In the genomic region with DNA sequence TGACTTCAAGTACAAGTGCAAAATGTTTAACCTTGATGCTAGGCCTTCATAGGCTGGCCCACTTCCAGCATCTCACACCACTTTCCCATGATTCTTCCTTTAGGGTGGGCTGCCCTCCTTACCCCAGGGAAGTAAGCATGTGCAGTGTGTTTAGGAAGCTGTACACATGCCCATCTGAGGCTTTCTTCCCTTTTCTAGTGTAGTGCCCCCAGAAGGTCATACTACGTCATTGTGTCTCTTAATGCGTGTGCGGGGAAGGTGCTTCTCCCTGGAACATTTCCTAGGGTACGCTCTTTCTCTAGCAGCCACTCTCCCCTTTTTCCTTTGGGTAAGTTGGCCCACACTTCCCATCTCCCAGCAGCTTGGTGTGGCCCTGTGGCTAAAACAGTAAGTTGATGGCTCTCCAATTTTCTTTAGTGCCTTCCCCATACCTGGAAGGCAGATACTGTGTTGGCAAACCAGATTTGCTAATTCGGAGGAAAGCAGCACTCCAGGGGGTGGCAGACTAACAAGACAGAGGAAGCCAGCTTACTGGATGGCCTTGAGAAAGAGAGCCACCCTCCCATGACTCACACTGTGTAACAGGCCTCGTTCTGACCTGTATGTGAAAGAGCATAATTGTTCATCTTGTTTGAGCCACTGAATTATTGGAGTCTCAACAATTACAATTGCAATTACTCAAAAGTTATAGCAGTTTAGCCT, we compare ENCODE assay signal across 12 cellular contexts. TPM values are rescaled to one million over a fixed set of nuclear protein-coding genes. Genes with fewer than 3 reads are reported as not detected.
DNase-seq lines count a peak whose midpoint lies in the region; ATAC-seq and TF ChIP-seq lines count a peak whose summit lies in the region.
"Had no signal": no experiment of that assay in that cellular context is flagged by ENCODE, and none has a peak within 500 bp of the region (broad histone marks: within the 10 kb centered on the region; RNA-seq: fewer than 3 reads in every experiment).

No MANE protein-coding gene starts in this region.

- H3K27me3 ChIP-seq in SJSA1 (replicated peaks) (no peaks in the 10 kb centered on the region), upper lobe of left lung (no peaks in the 10 kb centered on the region)

- no peak for TF ChIP-seq CTCF in upper lobe of left lung (IDR thresholded peaks at IDR 0.05)

- no peak for TF ChIP-seq POLR2A in upper lobe of left lung (IDR thresholded peaks at IDR 0.05)

- no peak overlapping the region for H3K4me3 ChIP-seq in SJSA1
- H3K4me3 ChIP-seq in upper lobe of left lung = no peak overlapping the region

- no peaks in the 10 kb centered on the region for H3K36me3 Mint-ChIP-seq in activated naive CD4-positive, alpha-beta T cell treated with anti-CD3 and anti-CD28 coated beads for 36 hours (ENCODE audit: low read depth)
- H3K36me3 Mint-ChIP-seq in activated T-helper 2 cell treated with anti-CD3 and anti-CD28 coated beads, Interferon-gamma antibody, Interleukin-2, Interleukin-4, amounts not matched to agents 10 μg/mL and 5 μg/mL and 100 μg/mL, durations not matched to agents 14 hours and 24 hours and 36 hours (ENCODE audit: low read depth) = no peaks in the 10 kb centered on the region
- H3K36me3 Mint-ChIP-seq in activated T-cell treated with anti-CD3 and anti-CD28 coated beads, Interleukin-2, amount 50 U/mL, for 4 hours (ENCODE audit: insufficient read depth) = no peaks in the 10 kb centered on the region
- H3K36me3 Mint-ChIP-seq: naive B cell had no signal

- no peak overlapping the region for H3K27ac Mint-ChIP-seq in activated naive CD4-positive, alpha-beta T cell treated with anti-CD3 and anti-CD28 coated beads for 36 hours
- H3K27ac Mint-ChIP-seq in activated T-helper 2 cell treated with anti-CD3 and anti-CD28 coated beads, Interferon-gamma antibody, Interleukin-2, Interleukin-4, amounts not matched to agents 10 μg/mL and 5 μg/mL and 100 μg/mL, durations not matched to agents 14 hours and 24 hours and 36 hours = no peak overlapping the region

- DNase-seq in activated naive CD4-positive, alpha-beta T cell treated with anti-CD3 and anti-CD28 coated beads for 36 hours = peak; percentile 17
- DNase-seq in activated naive CD4-positive, alpha-beta T cell (lab: John Stamatoyannopoulos, UW) = no peak
- DNase-seq in SJSA1 (ENCODE audit: low read depth in 1 of 2, low spot score in 2 of 2) (peak; percentile 52 to 73), hepatic stellate cell (ENCODE audit: low spot score) (peak; percentile 60), upper lobe of left lung (peak in 1 of 2 donors; percentile 60), RPMI8226 (no peak)
- no peak for DNase-seq in activated T-helper 2 cell treated with anti-CD3 and anti-CD28 coated beads, Interferon-gamma antibody, Interleukin-2, Interleukin-4, amounts not matched to agents 10 μg/mL and 5 μg/mL and 100 μg/mL, durations not matched to agents 14 hours and 24 hours and 36 hours (ENCODE audit: low spot score)
- DNase-seq in activated T-cell treated with anti-CD3 and anti-CD28 coated beads, Interleukin-2, amount 50 U/mL, for 4 hours = no peak
- DNase-seq: activated T-cell treated with anti-CD3 and anti-CD28 coated beads for 4 hours, Caco-2, naive B cell had no signal

- H3K9me3 ChIP-seq in SJSA1 (replicated peaks) (no peaks in the 10 kb centered on the region), upper lobe of left lung (no peaks in the 10 kb centered on the region)
- H3K9me3 ChIP-seq: Caco-2 had no signal

- H3K27ac ChIP-seq in SJSA1 = peak overlapping the region; percentile 18; the same call in 1 of the 2 replicates
- peak overlapping the region in 3 of 4 donors; percentile 14 to 80 (median 34) for H3K27ac ChIP-seq in upper lobe of left lung

- H3K4me1 Mint-ChIP-seq in activated naive CD4-positive, alpha-beta T cell treated with anti-CD3 and anti-CD28 coated beads for 36 hours (ENCODE audit: low read depth) = no peaks in the 10 kb centered on the region
- peaks cover 8% of the 10 kb centered on the region for H3K4me1 Mint-ChIP-seq in activated T-helper 2 cell treated with anti-CD3 and anti-CD28 coated beads, Interferon-gamma antibody, Interleukin-2, Interleukin-4, amounts not matched to agents 10 μg/mL and 5 μg/mL and 100 μg/mL, durations not matched to agents 14 hours and 24 hours and 36 hours (ENCODE audit: low read depth)
- H3K4me1 Mint-ChIP-seq in activated T-cell treated with anti-CD3 and anti-CD28 coated beads, Interleukin-2, amount 50 U/mL, for 4 hours (ENCODE audit: low read depth) = no peaks in the 10 kb centered on the region
- H3K4me1 Mint-ChIP-seq: naive B cell had no signal

- intact Hi-C loops in activated naive CD4-positive, alpha-beta T cell treated with anti-CD3 and anti-CD28 coated beads for 36 hours (cut with micrococcal nuclease) = no loop called here
- intact Hi-C loops in activated T-helper 2 cell treated with anti-CD3 and anti-CD28 coated beads, Interferon-gamma antibody, Interleukin-2, Interleukin-4, amounts not matched to agents 10 μg/mL and 5 μg/mL and 100 μg/mL, durations not matched to agents 14 hours and 24 hours and 36 hours (cut with micrococcal nuclease) = no loop called here

- H3K27me3 Mint-ChIP-seq in activated naive CD4-positive, alpha-beta T cell treated with anti-CD3 and anti-CD28 coated beads for 36 hours (ENCODE audit: low read depth) = no peaks in the 10 kb centered on the region
- peaks cover 19% of the 10 kb centered on the region for H3K27me3 Mint-ChIP-seq in activated T-helper 2 cell treated with anti-CD3 and anti-CD28 coated beads, Interferon-gamma antibody, Interleukin-2, Interleukin-4, amounts not matched to agents 10 μg/mL and 5 μg/mL and 100 μg/mL, durations not matched to agents 14 hours and 24 hours and 36 hours (ENCODE audit: low read depth)
- H3K27me3 Mint-ChIP-seq in activated T-cell treated with anti-CD3 and anti-CD28 coated beads, Interleukin-2, amount 50 U/mL, for 4 hours (ENCODE audit: low read depth) = peaks cover 2% of the 10 kb centered on the region

- H3K4me1 ChIP-seq in SJSA1 (replicated peaks) (peaks cover 11% of the 10 kb centered on the region), upper lobe of left lung (peaks cover 0 to 3% (median 0%) of the 10 kb centered on the region in 4 donors)
- H3K4me1 ChIP-seq: Caco-2 had no signal

- WGBS in upper lobe of left lung, 2 donors = 69 to 76% methylated on average over 6 of the region's 6 CpGs

- H3K9me3 Mint-ChIP-seq in activated naive CD4-positive, alpha-beta T cell treated with anti-CD3 and anti-CD28 coated beads for 36 hours = no peaks in the 10 kb centered on the region
- H3K9me3 Mint-ChIP-seq in activated T-helper 2 cell treated with anti-CD3 and anti-CD28 coated beads, Interferon-gamma antibody, Interleukin-2, Interleukin-4, amounts not matched to agents 10 μg/mL and 5 μg/mL and 100 μg/mL, durations not matched to agents 14 hours and 24 hours and 36 hours = no peaks in the 10 kb centered on the region
- H3K9me3 Mint-ChIP-seq in activated T-cell treated with anti-CD3 and anti-CD28 coated beads, Interleukin-2, amount 50 U/mL, for 4 hours = no peaks in the 10 kb centered on the region
- H3K9me3 Mint-ChIP-seq: naive B cell had no signal

- TF ChIP-seq EP300 in upper lobe of left lung (IDR thresholded peaks at IDR 0.05) = no peak

- ATAC-seq in upper lobe of left lung (ENCODE audit: low FRiP score in 2 of 2) = peak; percentile 57 to 70
- no peak for ATAC-seq in activated T-cell treated with anti-CD3 and anti-CD28 coated beads, Interleukin-2, amount 50 U/mL, for 4 hours

- H3K36me3 ChIP-seq in SJSA1 = no peaks in the 10 kb centered on the region
- H3K36me3 ChIP-seq in upper lobe of left lung = no peaks in the 10 kb centered on the region

- H3K4me3 Mint-ChIP-seq in activated naive CD4-positive, alpha-beta T cell treated with anti-CD3 and anti-CD28 coated beads for 36 hours = no peak overlapping the region
- H3K4me3 Mint-ChIP-seq in activated T-helper 2 cell treated with anti-CD3 and anti-CD28 coated beads, Interferon-gamma antibody, Interleukin-2, Interleukin-4, amounts not matched to agents 10 μg/mL and 5 μg/mL and 100 μg/mL, durations not matched to agents 14 hours and 24 hours and 36 hours (ENCODE audit: low read depth) = no peak overlapping the region
- no peak overlapping the region for H3K4me3 Mint-ChIP-seq in activated T-cell treated with anti-CD3 and anti-CD28 coated beads, Interleukin-2, amount 50 U/mL, for 4 hours
- H3K4me3 Mint-ChIP-seq: naive B cell had no signal

- CTCF ChIA-PET in activated naive CD4-positive, alpha-beta T cell treated with anti-CD3 and anti-CD28 coated beads for 36 hours (lab: Charles Lee) = interaction anchor here (0.6 kb wide), 1 partner anchor 1016 kb away, joined by 4 read pairs; no protein-coding TSS in a partner anchor

RNA-seq across cellular contexts. Expression of a gene that starts 1.1 kb away (rescaled TPM):
- not detected for total RNA-seq in activated naive CD4-positive, alpha-beta T cell treated with anti-CD3 and anti-CD28 coated beads for 36 hours
- total RNA-seq in SJSA1 (2014; rRNA removed; shearing (Covaris generic)) = 0.63 TPM in 1 of 2 replicates, not detected in the other
- not detected for total RNA-seq in upper lobe of left lung
- total RNA-seq in activated T-helper 2 cell treated with anti-CD3 and anti-CD28 coated beads, Interferon-gamma antibody, Interleukin-2, Interleukin-4, amounts not matched to agents 10 μg/mL and 5 μg/mL and 100 μg/mL, durations not matched to agents 14 hours and 24 hours and 36 hours = not detected in 2 replicates
- total RNA-seq in activated T-cell treated with anti-CD3 and anti-CD28 coated beads, Interleukin-2, amount 50 U/mL, for 4 hours = not detected
- total RNA-seq: Caco-2, urinary bladder had no signal

RNA-seq across cellular contexts. Expression of a gene that starts 6.7 kb away (rescaled TPM):
- total RNA-seq in activated naive CD4-positive, alpha-beta T cell treated with anti-CD3 and anti-CD28 coated beads for 36 hours = 10 to 100 TPM; 30.3 to 30.7 TPM
- total RNA-seq in SJSA1 (2014; rRNA removed; shearing (Covaris generic)) = 30.8 and 32.6 TPM in 2 replicates
- total RNA-seq in upper lobe of left lung = 10 to 100 TPM in 5 of 6 donors, 1 to 10 TPM in 1; 6.9 to 32.3 (median 26.9) TPM
- total RNA-seq in activated T-helper 2 cell treated with anti-CD3 and anti-CD28 coated beads, Interferon-gamma antibody, Interleukin-2, Interleukin-4, amounts not matched to agents 10 μg/mL and 5 μg/mL and 100 μg/mL, durations not matched to agents 14 hours and 24 hours and 36 hours = 37.3 and 42.3 TPM in 2 replicates
- 10 to 100 TPM; 35.3 to 41.1 (median 37.0) TPM for total RNA-seq in activated T-cell treated with anti-CD3 and anti-CD28 coated beads, Interleukin-2, amount 50 U/mL, for 4 hours

RNA-seq across cellular contexts. Expression of a gene that starts 32.8 kb away (rescaled TPM):
- 10 to 100 TPM; 54.5 to 55.7 TPM for total RNA-seq in activated naive CD4-positive, alpha-beta T cell treated with anti-CD3 and anti-CD28 coated beads for 36 hours
- total RNA-seq in SJSA1 (2014; rRNA removed; shearing (Covaris generic)) = 14.0 and 29.4 TPM in 2 replicates
- total RNA-seq in upper lobe of left lung = 10 to 100 TPM; 20.8 to 42.3 (median 29.5) TPM
- 30.6 and 30.8 TPM in 2 replicates for total RNA-seq in activated T-helper 2 cell treated with anti-CD3 and anti-CD28 coated beads, Interferon-gamma antibody, Interleukin-2, Interleukin-4, amounts not matched to agents 10 μg/mL and 5 μg/mL and 100 μg/mL, durations not matched to agents 14 hours and 24 hours and 36 hours
- 10 to 100 TPM; 13.8 to 23.4 (median 21.2) TPM for total RNA-seq in activated T-cell treated with anti-CD3 and anti-CD28 coated beads, Interleukin-2, amount 50 U/mL, for 4 hours

RNA-seq across cellular contexts. Expression of a gene that starts 41.8 kb away (rescaled TPM):
- 10 to 100 TPM; 61.4 to 65.0 TPM for total RNA-seq in activated naive CD4-positive, alpha-beta T cell treated with anti-CD3 and anti-CD28 coated beads for 36 hours
- 61.4 and 75.9 TPM in 2 replicates for total RNA-seq in SJSA1 (2014; rRNA removed; shearing (Covaris generic))
- 10 to 100 TPM; 13.5 to 58.7 (median 42.5) TPM for total RNA-seq in upper lobe of left lung
- total RNA-seq in activated T-helper 2 cell treated with anti-CD3 and anti-CD28 coated beads, Interferon-gamma antibody, Interleukin-2, Interleukin-4, amounts not matched to agents 10 μg/mL and 5 μg/mL and 100 μg/mL, durations not matched to agents 14 hours and 24 hours and 36 hours = 59.3 and 61.8 TPM in 2 replicates
- total RNA-seq in activated T-cell treated with anti-CD3 and anti-CD28 coated beads, Interleukin-2, amount 50 U/mL, for 4 hours = 100 to 1,000 TPM; 103 to 131 (median 117) TPM

RNA-seq across cellular contexts. Expression of a gene that starts 41.9 kb away (rescaled TPM):
- 10 to 100 TPM; 17.5 to 18.2 TPM for total RNA-seq in activated naive CD4-positive, alpha-beta T cell treated with anti-CD3 and anti-CD28 coated beads for 36 hours
- total RNA-seq in SJSA1 (2014; rRNA removed; shearing (Covaris generic)) = 9.8 and 16.6 TPM in 2 replicates
- total RNA-seq in upper lobe of left lung = 10 to 100 TPM in 5 of 6 donors, 1 to 10 TPM in 1; 7.4 to 30.4 (median 15.7) TPM
- total RNA-seq in activated T-helper 2 cell treated with anti-CD3 and anti-CD28 coated beads, Interferon-gamma antibody, Interleukin-2, Interleukin-4, amounts not matched to agents 10 μg/mL and 5 μg/mL and 100 μg/mL, durations not matched to agents 14 hours and 24 hours and 36 hours = 19.8 and 21.2 TPM in 2 replicates
- total RNA-seq in activated T-cell treated with anti-CD3 and anti-CD28 coated beads, Interleukin-2, amount 50 U/mL, for 4 hours = 10 to 100 TPM; 16.4 to 22.1 (median 17.9) TPM

Comparison
In these comparisons a context has a peak if more than half of its experiments do, and no peak if none do; other contexts are left out.
1. DNase-seq: peak in activated naive CD4-positive, alpha-beta T cell treated with anti-CD3 and anti-CD28 coated beads for 36 hours (single experiment), SJSA1 (2 of 2) and hepatic stellate cell (single experiment); none in activated naive CD4-positive, alpha-beta T cell (0 of 4), activated T-helper 2 cell treated with anti-CD3 and anti-CD28 coated beads, Interferon-gamma antibody, Interleukin-2, Interleukin-4, amounts not matched to agents 10 μg/mL and 5 μg/mL and 100 μg/mL, durations not matched to agents 14 hours and 24 hours and 36 hours (single experiment), RPMI8226 (single experiment) and activated T-cell treated with anti-CD3 and anti-CD28 coated beads, Interleukin-2, amount 50 U/mL, for 4 hours (single experiment).
2. ATAC-seq: peak in upper lobe of left lung (2 of 2); none in activated T-cell treated with anti-CD3 and anti-CD28 coated beads, Interleukin-2, amount 50 U/mL, for 4 hours (0 of 2).